Comparison of ENCODE assay signal across 1 cellular context in the genomic region with DNA sequence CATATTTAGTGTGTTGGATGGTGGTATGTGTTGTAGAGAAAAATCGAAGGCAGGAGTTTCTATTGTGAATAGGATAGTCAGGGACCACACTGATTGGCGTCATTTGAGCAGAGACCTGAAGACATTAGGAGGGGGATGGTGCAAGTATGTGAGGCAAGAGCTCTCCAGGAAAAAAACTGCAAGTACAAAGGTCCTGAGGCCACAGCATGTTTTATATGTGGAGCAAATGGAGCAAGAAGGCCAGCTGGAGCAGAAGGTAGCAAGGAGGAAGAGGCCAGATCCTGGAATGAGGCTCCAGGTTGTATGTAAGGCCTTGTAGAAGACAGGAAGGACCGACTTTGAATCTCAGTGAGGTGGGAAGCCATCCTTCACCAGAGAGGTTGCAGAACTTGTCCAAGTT.
TF ChIP-seq lines count a peak whose summit lies in the region.

No MANE protein-coding gene starts in this region.

TF ChIP-seq in K562, 482 proteins besides CTCF, POLR2A, EP300 and RAD21:
- TF ChIP-seq ZNF717 (CRISPR knock-in tag; IDR thresholded peaks at IDR 0.05) (no peak), CC2D1A (IDR thresholded peaks at IDR 0.05) (no peak), SMAD2 (IDR thresholded peaks at IDR 0.05; ENCODE audit: low read depth, low read length) (no peak), MBD2 (IDR thresholded peaks at IDR 0.05; ENCODE audit: borderline replicate concordance, low read depth) (no peak)
- TF ChIP-seq, protein P1, sequence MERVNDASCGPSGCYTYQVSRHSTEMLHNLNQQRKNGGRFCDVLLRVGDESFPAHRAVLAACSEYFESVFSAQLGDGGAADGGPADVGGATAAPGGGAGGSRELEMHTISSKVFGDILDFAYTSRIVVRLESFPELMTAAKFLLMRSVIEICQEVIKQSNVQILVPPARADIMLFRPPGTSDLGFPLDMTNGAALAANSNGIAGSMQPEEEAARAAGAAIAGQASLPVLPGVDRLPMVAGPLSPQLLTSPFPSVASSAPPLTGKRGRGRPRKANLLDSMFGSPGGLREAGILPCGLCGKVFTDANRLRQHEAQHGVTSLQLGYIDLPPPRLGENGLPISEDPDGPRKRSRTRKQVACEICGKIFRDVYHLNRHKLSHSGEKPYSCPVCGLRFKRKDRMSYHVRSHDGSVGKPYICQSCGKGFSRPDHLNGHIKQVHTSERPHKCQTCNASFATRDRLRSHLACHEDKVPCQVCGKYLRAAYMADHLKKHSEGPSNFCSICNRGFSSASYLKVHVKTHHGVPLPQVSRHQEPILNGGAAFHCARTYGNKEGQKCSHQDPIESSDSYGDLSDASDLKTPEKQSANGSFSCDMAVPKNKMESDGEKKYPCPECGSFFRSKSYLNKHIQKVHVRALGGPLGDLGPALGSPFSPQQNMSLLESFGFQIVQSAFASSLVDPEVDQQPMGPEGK (CRISPR knock-in tag; IDR thresholded peaks at IDR 0.05; ENCODE audit: borderline replicate concordance) = no peak
- TF ChIP-seq, protein P2, sequence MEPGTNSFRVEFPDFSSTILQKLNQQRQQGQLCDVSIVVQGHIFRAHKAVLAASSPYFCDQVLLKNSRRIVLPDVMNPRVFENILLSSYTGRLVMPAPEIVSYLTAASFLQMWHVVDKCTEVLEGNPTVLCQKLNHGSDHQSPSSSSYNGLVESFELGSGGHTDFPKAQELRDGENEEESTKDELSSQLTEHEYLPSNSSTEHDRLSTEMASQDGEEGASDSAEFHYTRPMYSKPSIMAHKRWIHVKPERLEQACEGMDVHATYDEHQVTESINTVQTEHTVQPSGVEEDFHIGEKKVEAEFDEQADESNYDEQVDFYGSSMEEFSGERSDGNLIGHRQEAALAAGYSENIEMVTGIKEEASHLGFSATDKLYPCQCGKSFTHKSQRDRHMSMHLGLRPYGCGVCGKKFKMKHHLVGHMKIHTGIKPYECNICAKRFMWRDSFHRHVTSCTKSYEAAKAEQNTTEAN (CRISPR knock-in tag; IDR thresholded peaks at IDR 0.05) = no peak
